ENCODE assay signal across 16 cellular contexts in the genomic region with DNA sequence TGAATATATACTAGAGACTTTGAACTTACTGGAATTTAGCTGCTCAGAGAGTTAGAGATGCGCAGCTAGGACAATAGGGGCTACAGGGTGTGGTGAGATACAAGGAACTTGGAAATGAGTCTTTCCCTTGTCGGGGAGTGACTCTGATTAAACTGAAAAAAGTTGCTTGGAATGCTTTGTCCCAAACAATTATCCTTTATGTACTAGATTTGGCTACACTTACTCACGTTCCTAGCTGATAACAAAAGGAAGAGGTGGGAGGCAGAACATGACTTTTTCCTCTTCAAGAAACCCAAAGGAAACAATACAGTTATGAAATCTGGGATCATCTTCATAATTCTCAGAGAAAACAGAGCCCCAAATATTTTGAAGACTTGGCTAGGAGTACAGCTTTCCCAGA. TPM values are rescaled to one million over a fixed set of nuclear protein-coding genes. Genes with fewer than 3 reads are reported as not detected.
DNase-seq lines count a peak whose midpoint lies in the region; ATAC-seq and TF ChIP-seq lines count a peak whose summit lies in the region.
"Had no signal": no experiment of that assay in that cellular context is flagged by ENCODE, and none has a peak within 500 bp of the region (broad histone marks: within the 10 kb centered on the region; RNA-seq: fewer than 3 reads in every experiment).

No MANE protein-coding gene starts in this region.

- no peak overlapping the region for H3K4me3 Mint-ChIP-seq in progenitor cell of endocrine pancreas (ENCODE audit: low read depth)
- H3K4me3 Mint-ChIP-seq: CD14-positive monocyte; CD4-positive, alpha-beta memory T cell; GM23338; HFFc6 had no signal

- no peak for ATAC-seq in HG03039 (IDR thresholded peaks at IDR 0.05; ENCODE audit: unreplicated experiment)
- ATAC-seq: GM23338 had no signal

- TF ChIP-seq CTCF in fibroblast of pulmonary artery (IDR thresholded peaks at IDR 0.05; ENCODE audit: low read length, missing control alignments) (no peak), progenitor cell of endocrine pancreas (IDR thresholded peaks at IDR 0.05; ENCODE audit: unreplicated experiment) (no peak), dorsolateral prefrontal cortex (IDR thresholded peaks at IDR 0.05 in 54 of 56, conservative IDR thresholded peaks at IDR 0.05 in 2 of 56; ENCODE audit: low read depth in 1 of 56, partially characterized antibody in 56 of 56) (no peak)

- H3K27me3 Mint-ChIP-seq in progenitor cell of endocrine pancreas: no peaks in the 10 kb centered on the region

- H3K9me3 Mint-ChIP-seq in progenitor cell of endocrine pancreas (ENCODE audit: low read depth): no peaks in the 10 kb centered on the region
- H3K9me3 Mint-ChIP-seq: CD14-positive monocyte; CD4-positive, alpha-beta memory T cell; GM23338; HFFc6 had no signal

- DNase-seq in A172 (ENCODE audit: low spot score) (peak; percentile 61), NCI-H226 (peak; percentile 26), fibroblast of pulmonary artery (ENCODE audit: low read depth) (peak; percentile 73), progenitor cell of endocrine pancreas (ENCODE audit: low spot score, unreplicated experiment) (no peak), dorsolateral prefrontal cortex (no peak), kidney tubule cell (ENCODE audit: low spot score) (no peak)
- DNase-seq: CD4-positive, alpha-beta memory T cell; DMS79 treated with DMSO at 0.1 percent for 48 hours; GF-D8; HCEC 1CT; HFFc6 had no signal

- H3K27ac Mint-ChIP-seq in progenitor cell of endocrine pancreas: peak overlapping the region; percentile 54
- H3K27ac Mint-ChIP-seq: CD14-positive monocyte; CD4-positive, alpha-beta memory T cell; GM23338; HFFc6 had no signal

- H3K4me1 Mint-ChIP-seq in progenitor cell of endocrine pancreas (ENCODE audit: low read depth): peaks cover 27% of the 10 kb centered on the region
- H3K4me1 Mint-ChIP-seq: CD14-positive monocyte had no signal

- no peaks in the 10 kb centered on the region for H3K27me3 ChIP-seq in dorsolateral prefrontal cortex
- H3K27me3 ChIP-seq: BLaER1 had no signal

- no peak overlapping the region for H3K27ac ChIP-seq in dorsolateral prefrontal cortex
- H3K27ac ChIP-seq: 22Rv1, BLaER1 had no signal

- intact Hi-C loops in dorsolateral prefrontal cortex (cut with DNase I): no loop called here

- H3K4me3 ChIP-seq in fibroblast of pulmonary artery (replicated peaks; ENCODE audit: low read depth, low read length) (no peak overlapping the region), dorsolateral prefrontal cortex (no peak overlapping the region)
- H3K4me3 ChIP-seq: BLaER1, GM23338 had no signal

- H3K36me3 Mint-ChIP-seq in progenitor cell of endocrine pancreas (ENCODE audit: insufficient read depth): no peaks in the 10 kb centered on the region
- H3K36me3 Mint-ChIP-seq: CD14-positive monocyte; CD4-positive, alpha-beta memory T cell had no signal

RNA-seq across cellular contexts. Expression of a gene that starts 6.9 kb away (rescaled TPM):
- total RNA-seq in A172 (2014; rRNA removed; shearing (Covaris generic)): 0.93 and 3.2 TPM in 2 replicates
- total RNA-seq in progenitor cell of endocrine pancreas (127 and 128 TPM in 2 replicates), dorsolateral prefrontal cortex (10 to 100 TPM in 32 of 120 experiments, 1 to 10 TPM in 88; 1.9 to 21.3 (median 7.9) TPM)

RNA-seq across cellular contexts. Expression of a gene that starts 35.9 kb away (rescaled TPM):
- total RNA-seq in A172 (2014; rRNA removed; shearing (Covaris generic)): 64.3 and 99.0 TPM in 2 replicates
- total RNA-seq in progenitor cell of endocrine pancreas (12.5 and 14.4 TPM in 2 replicates), dorsolateral prefrontal cortex (10 to 100 TPM in 45 of 120 experiments, 1 to 10 TPM in 75; 5.0 to 13.9 (median 9.3) TPM)

RNA-seq across cellular contexts. Expression of a gene that starts 45.0 kb away (rescaled TPM):
- total RNA-seq in A172 (2014; rRNA removed; shearing (Covaris generic)): 29.1 and 30.3 TPM in 2 replicates
- 188 and 189 TPM in 2 replicates for total RNA-seq in progenitor cell of endocrine pancreas
- total RNA-seq in dorsolateral prefrontal cortex: 100 to 1,000 TPM; 132 to 285 (median 204) TPM

Comparison
In these comparisons a context has a peak if more than half of its experiments do, and no peak if none do; other contexts are left out.
1. DNase-seq: peak in A172 (single experiment), NCI-H226 (single experiment) and fibroblast of pulmonary artery (single experiment); none in progenitor cell of endocrine pancreas (single experiment), dorsolateral prefrontal cortex (0 of 10) and kidney tubule cell (single experiment).